Comparison of ENCODE assay signal across 12 cellular contexts in genomic region chr15:100759116-100759515, GRCh38.
A peak's percentile ranks its signal among the peaks of the same experiment; 100 is the strongest.
DNase-seq lines count a peak whose midpoint lies in the region; ATAC-seq and TF ChIP-seq lines count a peak whose summit lies in the region.
"Had no signal": no experiment of that assay in that cellular context is flagged by ENCODE, and none has a peak within 500 bp of the region (broad histone marks: within the 10 kb centered on the region; RNA-seq: fewer than 3 reads in every experiment).

No MANE protein-coding gene starts in this region.

- H2AFZ ChIP-seq in ACC112 (ENCODE audit: low read length, unreplicated experiment), result peak overlapping the region; percentile 90
- H2AFZ ChIP-seq: parathyroid adenoma had no signal

- H3K4me3 ChIP-seq in ACC112 (ENCODE audit: low read depth, low read length), result peak overlapping the region; percentile 40
- peak overlapping the region; percentile 14; the same call in 1 of the 2 replicates for H3K4me3 ChIP-seq in HFF-Myc (replicated peaks; ENCODE audit: low read depth, low read length)
- no peak overlapping the region for H3K4me3 ChIP-seq in left lung

- no peaks in the 10 kb centered on the region for H3K36me3 Mint-ChIP-seq in brain
- H3K36me3 Mint-ChIP-seq: activated naive CD4-positive, alpha-beta T cell treated with anti-CD3 and anti-CD28 coated beads, Interleukin-2, amount 10 ng/mL, durations not matched to agents 7 days and 5 days had no signal

- H3K27ac ChIP-seq in ACC112 (ENCODE audit: low read depth, low read length) (peak overlapping the region; percentile 46), left lung (no peak overlapping the region)
- H3K27ac ChIP-seq: parathyroid adenoma had no signal

- no peaks in the 10 kb centered on the region for H3K79me2 ChIP-seq in ACC112 (ENCODE audit: control insufficient read depth, insufficient read depth, low read length, unreplicated experiment)
- H3K79me2 ChIP-seq: parathyroid adenoma had no signal

- peak overlapping the region in 2 of 5 experiments; percentile 1 to 30 for H3K4me3 Mint-ChIP-seq in brain
- H3K4me3 Mint-ChIP-seq: activated CD4-positive, alpha-beta memory T cell treated with anti-CD3 and anti-CD28 coated beads, Interleukin-2, amount 10 ng/mL, durations not matched to agents 7 days and 5 days; activated naive CD4-positive, alpha-beta T cell treated with anti-CD3 and anti-CD28 coated beads, Interleukin-2, amount 10 ng/mL, durations not matched to agents 7 days and 5 days had no signal

- H3K27me3 ChIP-seq in ACC112 (ENCODE audit: insufficient read depth, low read length) (no peaks in the 10 kb centered on the region), left lung (peaks cover 0 to 33% of the 10 kb centered on the region in 2 donors)

- intact Hi-C loops in left lung (cut with DNase I), result no loop called here

- CTCF ChIA-PET in GM10248 (lab: Yijun Ruan, JAX), result interaction anchor here (1.4 kb wide), 1 partner anchor 16 kb away, joined by 5 read pairs; no protein-coding TSS in a partner anchor

- peak overlapping the region in 3 of 5 experiments; percentile 27 to 91 (median 68) for H3K27ac Mint-ChIP-seq in brain
- H3K27ac Mint-ChIP-seq: activated CD4-positive, alpha-beta memory T cell treated with anti-CD3 and anti-CD28 coated beads, Interleukin-2, amount 10 ng/mL, durations not matched to agents 7 days and 5 days; activated naive CD4-positive, alpha-beta T cell treated with anti-CD3 and anti-CD28 coated beads, Interleukin-2, amount 10 ng/mL, durations not matched to agents 7 days and 5 days had no signal

- DNase-seq in HFF-Myc (ENCODE audit: extremely low read depth, low read depth) (peak; percentile 78), left lung (no peak), GM10248 (ENCODE audit: extremely low spot score) (no peak), NK-92 (lab: John Stamatoyannopoulos, UW; ENCODE audit: unreplicated experiment) (no peak)
- no peak for DNase-seq in activated naive CD4-positive, alpha-beta T cell treated with anti-CD3 and anti-CD28 coated beads, Interleukin-2, amount 50 U/mL, for 16 hours
- DNase-seq: activated CD4-positive, alpha-beta memory T cell treated with anti-CD3 and anti-CD28 coated beads, Interleukin-2, amount 10 ng/mL, durations not matched to agents 7 days and 5 days; activated naive CD4-positive, alpha-beta T cell treated with anti-CD3 and anti-CD28 coated beads, Interleukin-2, amount 10 ng/mL, durations not matched to agents 7 days and 5 days; cortex of kidney had no signal

- TF ChIP-seq CTCF in HFF-Myc (IDR thresholded peaks at IDR 0.05; ENCODE audit: low read depth, low read length, missing control alignments), result no peak
- TF ChIP-seq CTCF in brain (conservative IDR thresholded peaks at IDR 0.05), result no peak
- no peak for TF ChIP-seq CTCF in left lung (IDR thresholded peaks at IDR 0.05)
- TF ChIP-seq CTCF in GM10248 (IDR thresholded peaks at IDR 0.05; ENCODE audit: control extremely low read depth, extremely low read depth, low read depth, missing control alignments), result no peak

- peaks cover 14% of the 10 kb centered on the region for H3K4me1 Mint-ChIP-seq in brain
- H3K4me1 Mint-ChIP-seq: activated CD4-positive, alpha-beta memory T cell treated with anti-CD3 and anti-CD28 coated beads, Interleukin-2, amount 10 ng/mL, durations not matched to agents 7 days and 5 days; activated naive CD4-positive, alpha-beta T cell treated with anti-CD3 and anti-CD28 coated beads, Interleukin-2, amount 10 ng/mL, durations not matched to agents 7 days and 5 days had no signal

- peaks cover 0 to 11% (median 2%) of the 10 kb centered on the region in 5 experiments for H3K9me3 Mint-ChIP-seq in brain
- H3K9me3 Mint-ChIP-seq: activated CD4-positive, alpha-beta memory T cell treated with anti-CD3 and anti-CD28 coated beads, Interleukin-2, amount 10 ng/mL, durations not matched to agents 7 days and 5 days; activated naive CD4-positive, alpha-beta T cell treated with anti-CD3 and anti-CD28 coated beads, Interleukin-2, amount 10 ng/mL, durations not matched to agents 7 days and 5 days had no signal

- peak; percentile 68 for ATAC-seq in left lung
- no peak for ATAC-seq in GM18870 (IDR thresholded peaks at IDR 0.05; ENCODE audit: unreplicated experiment)

- peaks cover 11% of the 10 kb centered on the region for H3K27me3 Mint-ChIP-seq in brain

- H3K4me1 ChIP-seq in ACC112 (ENCODE audit: control insufficient read depth, insufficient read depth, low read length, unreplicated experiment), result peaks cover 36% of the 10 kb centered on the region
- H3K4me1 ChIP-seq in left lung, result no peaks in the 10 kb centered on the region
- H3K4me1 ChIP-seq: parathyroid adenoma had no signal

- H3K36me3 ChIP-seq in ACC112 (ENCODE audit: insufficient read depth, low read length), result no peaks in the 10 kb centered on the region
- H3K36me3 ChIP-seq in left lung, result no peaks in the 10 kb centered on the region

- no peaks in the 10 kb centered on the region for H3K9me3 ChIP-seq in left lung

- POLR2A ChIA-PET in GM10248 (lab: Yijun Ruan, JAX), result no interaction called here

Comparison
In these comparisons a context has a peak if more than half of its experiments do, and no peak if none do; other contexts are left out.
1. H3K4me3 ChIP-seq: peak in ACC112 (single experiment) and HFF-Myc (single experiment); none in left lung (0 of 2).